Comparison of ENCODE assay signal across 26 cellular contexts in the genomic region with DNA sequence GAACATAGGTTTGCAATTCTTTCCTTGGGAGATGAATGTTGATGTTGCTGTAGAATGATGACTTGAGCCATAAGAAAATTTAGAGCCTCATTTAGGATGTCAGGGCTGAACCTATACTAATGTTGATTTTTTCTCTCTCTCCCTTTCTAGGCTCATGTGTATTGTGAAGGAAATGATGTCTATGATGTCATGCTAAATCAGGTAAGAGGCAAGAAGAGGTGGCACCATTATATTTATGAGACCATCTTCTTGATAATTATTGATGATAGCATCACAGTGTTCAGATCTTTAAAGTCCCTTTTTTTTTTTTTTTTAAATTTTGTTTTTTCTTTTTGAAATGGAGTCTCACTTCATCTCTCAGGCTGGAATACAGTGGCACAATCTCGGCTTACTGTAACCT. TPM values are rescaled to one million over a fixed set of nuclear protein-coding genes. Genes with fewer than 3 reads are reported as not detected.
DNase-seq lines count a peak whose midpoint lies in the region; ATAC-seq, FAIRE-seq and TF ChIP-seq lines count a peak whose summit lies in the region.
"Had no signal": no experiment of that assay in that cellular context is flagged by ENCODE, and none has a peak within 500 bp of the region (broad histone marks: within the 10 kb centered on the region; RNA-seq: fewer than 3 reads in every experiment).

No MANE protein-coding gene starts in this region.

- ATAC-seq in activated T-cell treated with anti-CD3 and anti-CD28 coated beads, Interleukin-2, amount 50 U/mL, for 4 hours = no peak
- no peak for ATAC-seq in HepG2
- no peak for ATAC-seq in right lobe of liver
- ATAC-seq: GM12878 had no signal

- CTCF ChIA-PET in HepG2 (lab: Yijun Ruan, JAX; ENCODE audit: low intra/inter-chr PET ratio, low total read pairs) = no interaction called here

- in situ Hi-C loops in HepG2 (cut with HindIII; ENCODE audit: extremely low pct_ligation_motif_present, low pct_unique_long_range_greater_than_20kb) = loop anchor here (25.0 kb wide), 2 partner anchors 116 to 641 kb away; a partner anchor contains a TSS

- peaks cover 74% of the 10 kb centered on the region for H3K36me3 Mint-ChIP-seq in activated T-cell treated with anti-CD3 and anti-CD28 coated beads, Interleukin-2, amount 50 U/mL, for 24 hours (ENCODE audit: low read depth)
- H3K36me3 Mint-ChIP-seq in activated T-cell treated with anti-CD3 and anti-CD28 coated beads, Interleukin-2, amount 50 U/mL, for 4 hours (ENCODE audit: insufficient read depth) = peaks cover 18% of the 10 kb centered on the region
- H3K36me3 Mint-ChIP-seq in neural crest cell (ENCODE audit: low read depth) = peaks cover 21% of the 10 kb centered on the region

- peaks cover 25% of the 10 kb centered on the region for H3K4me1 ChIP-seq in HepG2 (ENCODE audit: insufficient read depth, low read length)
- peaks cover 0 to 3% (median 0%) of the 10 kb centered on the region in 4 donors for H3K4me1 ChIP-seq in right lobe of liver
- peaks cover 14% of the 10 kb centered on the region for H3K4me1 ChIP-seq in suprapubic skin
- H3K4me1 ChIP-seq: BE2C had no signal

- H3K27me3 ChIP-seq in HepG2 (ENCODE audit: control insufficient read depth in 1 of 2, insufficient read depth in 2 of 2, low read length in 2 of 2) (no peaks in the 10 kb centered on the region; a peak in 1 of 5 replicates), right lobe of liver (no peaks in the 10 kb centered on the region), suprapubic skin (no peaks in the 10 kb centered on the region)
- H3K27me3 ChIP-seq: BE2C, BLaER1 had no signal

- no peak overlapping the region for H2AFZ ChIP-seq in HepG2 (ENCODE audit: low read length)

- WGBS in HepG2 (ENCODE audit: low lambda C conversion rate) = 97% methylated on average over 1 of the region's 1 CpG
- whole genome bisulfite sequencing in right lobe of liver (ENCODE audit: insufficient coverage, low coverage, low lambda C conversion rate, missing lambda C conversion rate) = 100% methylated on average over 1 of the region's 1 CpG
- whole genome bisulfite sequencing in suprapubic skin = 100% methylated on average over 1 of the region's 1 CpG

- no peaks in the 10 kb centered on the region for H4K20me1 ChIP-seq in HepG2 (ENCODE audit: insufficient read depth, low read length)
- H4K20me1 ChIP-seq: BLaER1 had no signal

- H3K9ac ChIP-seq in HepG2 (ENCODE audit: insufficient read depth, low read depth, low read length) = no peak overlapping the region
- H3K9ac ChIP-seq: BLaER1 had no signal

- peaks cover 12% of the 10 kb centered on the region for H3K79me2 ChIP-seq in HepG2 (ENCODE audit: insufficient read depth, low read length)

- no peak for FAIRE-seq in HepG2 (lab: Jason Lieb, UNC)
- FAIRE-seq: A204.1, GM12878, GM12892, GM18507 had no signal

- BruUV-seq in HepG2 (replicated peaks; lab: Mats Ljungman, UMichigan) = no TSS peak

- TF ChIP-seq RAD21 in HepG2 (CRISPR knock-in tag; IDR thresholded peaks at IDR 0.05) = no peak

- no peak for TF ChIP-seq EP300 in HepG2 (IDR thresholded peaks at IDR 0.05; ENCODE audit: low read depth in 2 of 2, low read length in 2 of 2)
- TF ChIP-seq EP300 in HepG2 (CRISPR knock-in tag; IDR thresholded peaks at IDR 0.05; ENCODE audit: borderline replicate concordance) = no peak
- TF ChIP-seq EP300 in suprapubic skin (IDR thresholded peaks at IDR 0.05) = no peak

- no peak overlapping the region for H3K27ac ChIP-seq in HepG2 (ENCODE audit: extremely low read length, insufficient read depth, low read length)
- no peak overlapping the region for H3K27ac ChIP-seq in right lobe of liver
- H3K27ac ChIP-seq in suprapubic skin = no peak overlapping the region
- H3K27ac ChIP-seq: BLaER1 had no signal

- no peak for TF ChIP-seq POLR2A in HepG2 (IDR thresholded peaks at IDR 0.05; ENCODE audit: insufficient read depth in 1 of 2, low read depth in 2 of 2, low read length in 2 of 2)
- TF ChIP-seq POLR2A in right lobe of liver (IDR thresholded peaks at IDR 0.05) = no peak
- no peak for TF ChIP-seq POLR2A in suprapubic skin (IDR thresholded peaks at IDR 0.05)

- intact Hi-C loops in HepG2 (cut with micrococcal nuclease; ENCODE audit: unreplicated experiment) = no loop called here
- intact Hi-C loops in right lobe of liver (cut with DNase I) = no loop called here

- no peaks in the 10 kb centered on the region for H3K9me3 Mint-ChIP-seq in activated T-cell treated with anti-CD3 and anti-CD28 coated beads, Interleukin-2, amount 50 U/mL, for 24 hours
- H3K9me3 Mint-ChIP-seq in activated T-cell treated with anti-CD3 and anti-CD28 coated beads, Interleukin-2, amount 50 U/mL, for 4 hours = no peaks in the 10 kb centered on the region
- no peaks in the 10 kb centered on the region for H3K9me3 Mint-ChIP-seq in neural crest cell
- H3K9me3 Mint-ChIP-seq: CD14-positive monocyte; CD4-positive, CD25-positive, alpha-beta regulatory T cell; CD8-positive, alpha-beta memory T cell had no signal

- H3K9me3 ChIP-seq in HepG2 (ENCODE audit: low read length) = no peaks in the 10 kb centered on the region
- H3K9me3 ChIP-seq in right lobe of liver = no peaks in the 10 kb centered on the region
- H3K9me3 ChIP-seq in suprapubic skin = no peaks in the 10 kb centered on the region
- H3K9me3 ChIP-seq: BE2C, BLaER1 had no signal

- DNase-seq in activated T-cell treated with anti-CD3 and anti-CD28 coated beads, Interleukin-2, amount 50 U/mL, for 24 hours = no peak
- no peak for DNase-seq in activated T-cell treated with anti-CD3 and anti-CD28 coated beads, Interleukin-2, amount 50 U/mL, for 4 hours
- DNase-seq in HepG2 (ENCODE audit: low spot score) (no peak), right lobe of liver (no peak), neural crest cell (ENCODE audit: low read depth, low spot score) (no peak), suprapubic skin (ENCODE audit: low spot score in 2 of 2) (no peak)
- DNase-seq: 8988T; ACHN; BE2C; C1 segment of cervical spinal cord; CD4-positive, alpha-beta memory T cell; CD4-positive, CD25-positive, alpha-beta regulatory T cell; CD8-positive, alpha-beta memory T cell; COR-L47; DMS 273 treated with DMSO at 0.1 percent for 48 hours; DMS153; DMS53; DMS79; EL; GDM1 had no signal

- no peak overlapping the region for H3K4me2 ChIP-seq in HepG2 (ENCODE audit: low read depth, low read length)
- H3K4me2 ChIP-seq: BLaER1 had no signal

- POLR2A ChIA-PET in HepG2 (lab: Yijun Ruan, JAX) = no interaction called here

- no peak overlapping the region for H3K4me3 ChIP-seq in HepG2 (replicated peaks in 1 of 3; ENCODE audit: insufficient read depth in 1 of 3, low read depth in 2 of 3, low read length in 3 of 3)
- no peak overlapping the region for H3K4me3 ChIP-seq in right lobe of liver
- H3K4me3 ChIP-seq in suprapubic skin = no peak overlapping the region
- H3K4me3 ChIP-seq: BLaER1, GM12878 had no signal

- no peak for TF ChIP-seq CTCF in HepG2 (CRISPR knock-in tag; IDR thresholded peaks at IDR 0.05)
- TF ChIP-seq CTCF in right lobe of liver (IDR thresholded peaks at IDR 0.05) = no peak
- no peak for TF ChIP-seq CTCF in neural crest cell (conservative IDR thresholded peaks at IDR 0.05)
- no peak for TF ChIP-seq CTCF in suprapubic skin (IDR thresholded peaks at IDR 0.05)

- no peak overlapping the region for H3K4me3 Mint-ChIP-seq in activated T-cell treated with anti-CD3 and anti-CD28 coated beads, Interleukin-2, amount 50 U/mL, for 24 hours
- H3K4me3 Mint-ChIP-seq in activated T-cell treated with anti-CD3 and anti-CD28 coated beads, Interleukin-2, amount 50 U/mL, for 4 hours = no peak overlapping the region
- peak overlapping the region; percentile 66 for H3K4me3 Mint-ChIP-seq in neural crest cell
- H3K4me3 Mint-ChIP-seq: CD14-positive monocyte had no signal

- peaks cover 22% of the 10 kb centered on the region for H3K4me1 Mint-ChIP-seq in activated T-cell treated with anti-CD3 and anti-CD28 coated beads, Interleukin-2, amount 50 U/mL, for 24 hours (ENCODE audit: low read depth)
- peaks cover 10% of the 10 kb centered on the region for H3K4me1 Mint-ChIP-seq in activated T-cell treated with anti-CD3 and anti-CD28 coated beads, Interleukin-2, amount 50 U/mL, for 4 hours (ENCODE audit: low read depth)
- peaks cover 21% of the 10 kb centered on the region for H3K4me1 Mint-ChIP-seq in neural crest cell

- H3K36me3 ChIP-seq in HepG2 (replicated peaks in 1 of 2; ENCODE audit: control insufficient read depth in 1 of 2, insufficient read depth in 2 of 2, low read length in 2 of 2) = peaks cover 6 to 38% of the 10 kb centered on the region in 2 experiments
- peaks cover 0 to 43% (median 8%) of the 10 kb centered on the region in 4 donors for H3K36me3 ChIP-seq in right lobe of liver
- peaks cover 59% of the 10 kb centered on the region for H3K36me3 ChIP-seq in suprapubic skin

- peak overlapping the region; percentile 2 for H3K27ac Mint-ChIP-seq in activated T-cell treated with anti-CD3 and anti-CD28 coated beads, Interleukin-2, amount 50 U/mL, for 24 hours
- H3K27ac Mint-ChIP-seq in neural crest cell (ENCODE audit: unreplicated experiment) = no peak overlapping the region
- H3K27ac Mint-ChIP-seq: CD4-positive, CD25-positive, alpha-beta regulatory T cell had no signal

- no peaks in the 10 kb centered on the region for H3K27me3 Mint-ChIP-seq in activated T-cell treated with anti-CD3 and anti-CD28 coated beads, Interleukin-2, amount 50 U/mL, for 24 hours
- H3K27me3 Mint-ChIP-seq in activated T-cell treated with anti-CD3 and anti-CD28 coated beads, Interleukin-2, amount 50 U/mL, for 4 hours (ENCODE audit: low read depth) = no peaks in the 10 kb centered on the region
- peaks cover 8% of the 10 kb centered on the region for H3K27me3 Mint-ChIP-seq in neural crest cell (ENCODE audit: low read depth)
- H3K27me3 Mint-ChIP-seq: CD4-positive, alpha-beta memory T cell had no signal

RNA-seq across cellular contexts. Expression of a gene that starts 3.3 kb away (rescaled TPM):
- total RNA-seq in activated T-cell treated with anti-CD3 and anti-CD28 coated beads, Interleukin-2, amount 50 U/mL, for 4 hours = 10 to 100 TPM; 16.9 to 22.9 (median 22.1) TPM
- total RNA-seq in HepG2 (2016; rRNA removed; fragmentation: Illumina TruSeq; extraction: Trizol) = 37.3 and 39.1 TPM in 2 replicates
- 12.6 and 13.3 TPM in 2 replicates for total RNA-seq in HepG2 (2016; cell fraction: cytosol; rRNA removed; fragmentation: Illumina TruSeq; extraction: Trizol; ENCODE audit: low read depth)
- 38.8 and 39.8 TPM in 2 replicates for total RNA-seq in HepG2 (2016; cell fraction: insoluble cytoplasmic fraction; rRNA removed; fragmentation: Illumina TruSeq; extraction: Trizol)
- total RNA-seq in HepG2 (2016; cell fraction: membrane; rRNA removed; fragmentation: Illumina TruSeq; extraction: Trizol) = 15.3 and 15.8 TPM in 2 replicates
- 45.9 and 50.0 TPM in 2 replicates for total RNA-seq in HepG2 (2016; cell fraction: nucleus; rRNA removed; fragmentation: Illumina TruSeq; extraction: Trizol)
- 31.3 and 38.4 TPM in 2 replicates for polyA plus RNA-seq in HepG2 (2011; rRNA removed)
- polyA plus RNA-seq in HepG2 (2011; cell fraction: cytosol; rRNA removed) = 18.1 and 20.5 TPM in 2 replicates
- polyA plus RNA-seq in HepG2 (2011; cell fraction: nucleus; rRNA removed) = 71.4 and 74.8 TPM in 2 replicates
- 34.8 and 43.7 TPM in 2 replicates for polyA plus RNA-seq in HepG2 (2012)
- polyA plus RNA-seq in HepG2 (2016; cell fraction: cytosol; fragmentation: Illumina TruSeq; extraction: Trizol; ENCODE audit: low read depth) = 5.1 and 5.8 TPM in 2 replicates
- polyA plus RNA-seq in HepG2 (2016; cell fraction: insoluble cytoplasmic fraction; fragmentation: Illumina TruSeq; extraction: Trizol; ENCODE audit: low read depth) = 60.5 and 63.6 TPM in 2 replicates
- 8.6 and 9.1 TPM in 2 replicates for polyA plus RNA-seq in HepG2 (2016; cell fraction: membrane; fragmentation: Illumina TruSeq; extraction: Trizol; ENCODE audit: low read depth)
- polyA plus RNA-seq in HepG2 (2016; cell fraction: nucleus; fragmentation: Illumina TruSeq; extraction: Trizol; ENCODE audit: insufficient read depth, low read depth) = 132 and 134 TPM in 2 replicates
- 7.0 and 16.0 TPM in 2 replicates for polyA minus RNA-seq in HepG2 (2011; rRNA and poly(A)+ RNA removed; ENCODE audit: low replicate concordance)
- 10.3 and 12.2 TPM in 2 replicates for polyA minus RNA-seq in HepG2 (2011; cell fraction: cytosol; rRNA and poly(A)+ RNA removed)
- polyA minus RNA-seq in HepG2 (2011; cell fraction: nucleus; rRNA and poly(A)+ RNA removed) = 20.7 and 27.6 TPM in 2 replicates
- total RNA-seq in right lobe of liver = 10 to 100 TPM in 2 of 6 experiments, 1 to 10 TPM in 4; 5.5 to 10.4 (median 9.1) TPM
- 50.7 and 53.2 TPM in 2 replicates for total RNA-seq in neural crest cell
- 10 to 100 TPM; 12.2 to 34.0 (median 14.9) TPM for total RNA-seq in suprapubic skin

RNA-seq across cellular contexts. Expression of a gene that starts 13.6 kb away (rescaled TPM):
- total RNA-seq in activated T-cell treated with anti-CD3 and anti-CD28 coated beads, Interleukin-2, amount 50 U/mL, for 4 hours = 10 to 100 TPM; 28.9 to 38.0 (median 33.0) TPM
- total RNA-seq in HepG2 (2016; rRNA removed; fragmentation: Illumina TruSeq; extraction: Trizol) (98.3 and 110 TPM in 2 replicates), right lobe of liver (10 to 100 TPM; 15.7 to 55.5 (median 24.9) TPM), neural crest cell (127 and 132 TPM in 2 replicates), suprapubic skin (10 to 100 TPM; 42.5 to 50.3 (median 47.6) TPM)
- 75.4 and 85.5 TPM in 2 replicates for total RNA-seq in HepG2 (2016; cell fraction: cytosol; rRNA removed; fragmentation: Illumina TruSeq; extraction: Trizol; ENCODE audit: low read depth)
- 104 and 112 TPM in 2 replicates for total RNA-seq in HepG2 (2016; cell fraction: insoluble cytoplasmic fraction; rRNA removed; fragmentation: Illumina TruSeq; extraction: Trizol)
- total RNA-seq in HepG2 (2016; cell fraction: membrane; rRNA removed; fragmentation: Illumina TruSeq; extraction: Trizol) = 171 and 187 TPM in 2 replicates
- total RNA-seq in HepG2 (2016; cell fraction: nucleus; rRNA removed; fragmentation: Illumina TruSeq; extraction: Trizol) = 99.1 and 105 TPM in 2 replicates
- polyA plus RNA-seq in HepG2 (2011; rRNA removed) = 101 and 125 TPM in 2 replicates
- 77.6 and 112 TPM in 2 replicates for polyA plus RNA-seq in HepG2 (2011; cell fraction: cytosol; rRNA removed)
- polyA plus RNA-seq in HepG2 (2011; cell fraction: nucleus; rRNA removed) = 39.1 and 52.4 TPM in 2 replicates
- polyA plus RNA-seq in HepG2 (2012) = 128 and 248 TPM in 2 replicates
- 78.2 and 81.7 TPM in 2 replicates for polyA plus RNA-seq in HepG2 (2016; cell fraction: cytosol; fragmentation: Illumina TruSeq; extraction: Trizol; ENCODE audit: low read depth)
- 105 and 127 TPM in 2 replicates for polyA plus RNA-seq in HepG2 (2016; cell fraction: insoluble cytoplasmic fraction; fragmentation: Illumina TruSeq; extraction: Trizol; ENCODE audit: low read depth)
- 158 and 172 TPM in 2 replicates for polyA plus RNA-seq in HepG2 (2016; cell fraction: membrane; fragmentation: Illumina TruSeq; extraction: Trizol; ENCODE audit: low read depth)
- polyA plus RNA-seq in HepG2 (2016; cell fraction: nucleus; fragmentation: Illumina TruSeq; extraction: Trizol; ENCODE audit: insufficient read depth, low read depth) = 120 and 124 TPM in 2 replicates
- 49.3 and 81.3 TPM in 2 replicates for polyA minus RNA-seq in HepG2 (2011; rRNA and poly(A)+ RNA removed; ENCODE audit: low replicate concordance)
- polyA minus RNA-seq in HepG2 (2011; cell fraction: cytosol; rRNA and poly(A)+ RNA removed) = 24.8 and 37.2 TPM in 2 replicates
- polyA minus RNA-seq in HepG2 (2011; cell fraction: nucleus; rRNA and poly(A)+ RNA removed) = 98.6 and 129 TPM in 2 replicates

RNA-seq across cellular contexts. Expression of a gene that starts 41.0 kb away (rescaled TPM):
- total RNA-seq in activated T-cell treated with anti-CD3 and anti-CD28 coated beads, Interleukin-2, amount 50 U/mL, for 4 hours = 10 to 100 TPM; 40.3 to 41.9 (median 41.5) TPM
- total RNA-seq in HepG2 (2016; rRNA removed; fragmentation: Illumina TruSeq; extraction: Trizol) (28.5 and 44.6 TPM in 2 replicates), right lobe of liver (1 to 10 TPM; 3.1 to 5.1 (median 4.2) TPM), neural crest cell (25.6 and 25.8 TPM in 2 replicates), suprapubic skin (10 to 100 TPM; 13.3 to 23.3 (median 14.6) TPM)
- total RNA-seq in HepG2 (2016; cell fraction: cytosol; rRNA removed; fragmentation: Illumina TruSeq; extraction: Trizol; ENCODE audit: low read depth) = 2.1 and 3.3 TPM in 2 replicates
- total RNA-seq in HepG2 (2016; cell fraction: insoluble cytoplasmic fraction; rRNA removed; fragmentation: Illumina TruSeq; extraction: Trizol) = 29.1 and 42.3 TPM in 2 replicates
- total RNA-seq in HepG2 (2016; cell fraction: membrane; rRNA removed; fragmentation: Illumina TruSeq; extraction: Trizol) = 6.0 and 8.2 TPM in 2 replicates
- total RNA-seq in HepG2 (2016; cell fraction: nucleus; rRNA removed; fragmentation: Illumina TruSeq; extraction: Trizol) = 24.1 and 26.3 TPM in 2 replicates
- 8.2 and 8.7 TPM in 2 replicates for polyA plus RNA-seq in HepG2 (2011; rRNA removed)
- polyA plus RNA-seq in HepG2 (2011; cell fraction: cytosol; rRNA removed) = 7.3 and 7.4 TPM in 2 replicates
- 5.4 and 6.0 TPM in 2 replicates for polyA plus RNA-seq in HepG2 (2011; cell fraction: nucleus; rRNA removed)
- polyA plus RNA-seq in HepG2 (2012) = 8.6 and 11.7 TPM in 2 replicates
- 1.1 and 1.6 TPM in 2 replicates for polyA plus RNA-seq in HepG2 (2016; cell fraction: cytosol; fragmentation: Illumina TruSeq; extraction: Trizol; ENCODE audit: low read depth)
- 22.6 and 24.7 TPM in 2 replicates for polyA plus RNA-seq in HepG2 (2016; cell fraction: insoluble cytoplasmic fraction; fragmentation: Illumina TruSeq; extraction: Trizol; ENCODE audit: low read depth)
- 2.5 and 3.2 TPM in 2 replicates for polyA plus RNA-seq in HepG2 (2016; cell fraction: membrane; fragmentation: Illumina TruSeq; extraction: Trizol; ENCODE audit: low read depth)
- 9.8 and 12.7 TPM in 2 replicates for polyA plus RNA-seq in HepG2 (2016; cell fraction: nucleus; fragmentation: Illumina TruSeq; extraction: Trizol; ENCODE audit: insufficient read depth, low read depth)
- polyA minus RNA-seq in HepG2 (2011; rRNA and poly(A)+ RNA removed; ENCODE audit: low replicate concordance) = 22.5 and 23.7 TPM in 2 replicates
- 13.7 and 14.7 TPM in 2 replicates for polyA minus RNA-seq in HepG2 (2011; cell fraction: cytosol; rRNA and poly(A)+ RNA removed)
- 39.7 and 40.9 TPM in 2 replicates for polyA minus RNA-seq in HepG2 (2011; cell fraction: nucleus; rRNA and poly(A)+ RNA removed)
